26 cellular contexts compared by ENCODE assay signal in the genomic region with DNA sequence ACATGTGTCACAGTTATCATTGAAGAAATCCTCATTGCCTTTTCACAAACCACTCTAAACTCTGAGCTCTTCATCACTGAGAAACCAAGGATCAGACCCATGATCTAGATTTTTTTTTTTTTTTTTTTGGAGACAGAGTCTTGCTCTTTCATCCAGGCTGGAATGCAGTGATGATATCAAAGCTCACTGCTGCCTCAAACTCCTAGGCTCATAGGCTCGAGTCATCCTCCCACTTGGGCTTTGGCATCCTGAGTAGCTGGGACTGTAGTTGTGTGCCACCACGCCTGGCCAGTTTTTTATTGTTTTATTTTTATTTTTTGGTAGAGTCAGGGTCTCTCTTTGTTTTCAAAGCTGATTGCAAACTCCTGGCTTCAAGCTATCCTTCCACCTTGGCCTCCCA.
"Had no signal": no experiment of that assay in that cellular context is flagged by ENCODE, and none has a peak within 500 bp of the region (broad histone marks: within the 10 kb centered on the region; RNA-seq: fewer than 3 reads in every experiment).

No MANE protein-coding gene starts in this region.

- H3K4me3 Mint-ChIP-seq: activated B cell treated with CpG ODN at 0.5 μM for 24 hours; activated CD8-positive, alpha-beta T cell treated with anti-CD3 and anti-CD28 coated beads for 36 hours; activated naive CD8-positive, alpha-beta T cell treated with anti-CD3 and anti-CD28 coated beads, Interleukin-2, amount 10 ng/mL, durations not matched to agents 7 days and 5 days; activated T-cell treated with anti-CD3 and anti-CD28 coated beads, Interleukin-2, amount 50 U/mL, for 24 hours; endodermal cell; naive thymus-derived CD4-positive, alpha-beta T cell had no signal

- H3K4me1 ChIP-seq: body of pancreas, colonic mucosa, gastroesophageal sphincter, spleen, tibial artery had no signal

- H3K27me3 Mint-ChIP-seq: activated B cell treated with CpG ODN at 0.5 μM for 24 hours; activated CD8-positive, alpha-beta T cell treated with anti-CD3 and anti-CD28 coated beads for 36 hours; activated naive CD8-positive, alpha-beta T cell treated with anti-CD3 and anti-CD28 coated beads, Interleukin-2, amount 10 ng/mL, durations not matched to agents 7 days and 5 days; activated T-cell treated with anti-CD3 and anti-CD28 coated beads, Interleukin-2, amount 50 U/mL, for 24 hours; naive thymus-derived CD4-positive, alpha-beta T cell had no signal

- DNase-seq: activated B cell treated with CpG ODN at 0.5 μM for 24 hours; activated CD4-positive, alpha-beta T cell treated with anti-CD3 and anti-CD28 coated beads for 48 hours; activated CD8-positive, alpha-beta T cell treated with anti-CD3 and anti-CD28 coated beads for 36 hours; activated naive CD4-positive, alpha-beta T cell treated with Interleukin-2 at 50 U/mL for 16 hours; activated naive CD8-positive, alpha-beta T cell treated with anti-CD3 and anti-CD28 coated beads, Interleukin-2, amount 10 ng/mL, durations not matched to agents 7 days and 5 days; activated T-cell treated with anti-CD3 and anti-CD28 coated beads, Interleukin-2, amount 50 U/mL, for 24 hours; amygdala; body of pancreas; caudate nucleus; colonic mucosa; endodermal cell; heart left ventricle; kidney glomerular epithelial cell; left ventricle myocardium superior; mesenchymal stem cell; mucosa of descending colon; naive thymus-derived CD4-positive, alpha-beta T cell; spleen; stimulated activated CD8-positive, alpha-beta memory T cell treated with anti-CD3 and anti-CD28 coated beads, Interleukin-4, amount 100 ng/mL, for 48 hours; stimulated activated naive CD4-positive, alpha-beta T cell; tibial artery had no signal

- ATAC-seq: activated CD8-positive, alpha-beta T cell treated with anti-CD3 and anti-CD28 coated beads for 36 hours; body of pancreas; gastroesophageal sphincter; left ventricle myocardium superior; mucosa of descending colon; naive thymus-derived CD4-positive, alpha-beta T cell; sciatic nerve had no signal

- H3K27ac Mint-ChIP-seq: activated B cell treated with CpG ODN at 0.5 μM for 24 hours; activated CD8-positive, alpha-beta T cell treated with anti-CD3 and anti-CD28 coated beads for 36 hours; activated naive CD8-positive, alpha-beta T cell treated with anti-CD3 and anti-CD28 coated beads, Interleukin-2, amount 10 ng/mL, durations not matched to agents 7 days and 5 days; activated T-cell treated with anti-CD3 and anti-CD28 coated beads, Interleukin-2, amount 50 U/mL, for 24 hours; activated T-helper 2 cell treated with anti-CD3 and anti-CD28 coated beads, Interferon-gamma antibody, Interleukin-2, Interleukin-4, amounts not matched to agents 10 μg/mL and 5 μg/mL and 100 μg/mL, durations not matched to agents 14 hours and 24 hours and 36 hours; endodermal cell; naive thymus-derived CD4-positive, alpha-beta T cell had no signal

- H3K4me1 Mint-ChIP-seq: activated B cell treated with CpG ODN at 0.5 μM for 24 hours; activated naive CD8-positive, alpha-beta T cell treated with anti-CD3 and anti-CD28 coated beads, Interleukin-2, amount 10 ng/mL, durations not matched to agents 7 days and 5 days; endodermal cell; naive thymus-derived CD4-positive, alpha-beta T cell had no signal

- H3K4me3 ChIP-seq: body of pancreas, colonic mucosa, gastroesophageal sphincter, heart left ventricle, mucosa of descending colon, spleen, tibial artery had no signal

- H3K36me3 Mint-ChIP-seq: activated naive CD8-positive, alpha-beta T cell treated with anti-CD3 and anti-CD28 coated beads, Interleukin-2, amount 10 ng/mL, durations not matched to agents 7 days and 5 days had no signal

- H3K9me3 Mint-ChIP-seq: activated B cell treated with CpG ODN at 0.5 μM for 24 hours; activated CD8-positive, alpha-beta T cell treated with anti-CD3 and anti-CD28 coated beads for 36 hours; activated naive CD8-positive, alpha-beta T cell treated with anti-CD3 and anti-CD28 coated beads, Interleukin-2, amount 10 ng/mL, durations not matched to agents 7 days and 5 days; activated T-cell treated with anti-CD3 and anti-CD28 coated beads, Interleukin-2, amount 50 U/mL, for 24 hours; activated T-helper 2 cell treated with anti-CD3 and anti-CD28 coated beads, Interferon-gamma antibody, Interleukin-2, Interleukin-4, amounts not matched to agents 10 μg/mL and 5 μg/mL and 100 μg/mL, durations not matched to agents 14 hours and 24 hours and 36 hours; endodermal cell; naive thymus-derived CD4-positive, alpha-beta T cell had no signal

- H3K36me3 ChIP-seq: colonic mucosa, neutrophil had no signal

- H3K27me3 ChIP-seq: body of pancreas, colonic mucosa, gastroesophageal sphincter, heart left ventricle, neutrophil, spleen, tibial artery had no signal

- H3K9me3 ChIP-seq: body of pancreas, colonic mucosa, gastroesophageal sphincter, heart left ventricle, mucosa of descending colon, neutrophil, spleen, tibial artery had no signal

- H3K27ac ChIP-seq: body of pancreas, colonic mucosa, epithelial cell of prostate, gastroesophageal sphincter, neutrophil, spleen, tibial artery had no signal
